Comparison of ENCODE assay signal across 26 cellular contexts in the genomic region with DNA sequence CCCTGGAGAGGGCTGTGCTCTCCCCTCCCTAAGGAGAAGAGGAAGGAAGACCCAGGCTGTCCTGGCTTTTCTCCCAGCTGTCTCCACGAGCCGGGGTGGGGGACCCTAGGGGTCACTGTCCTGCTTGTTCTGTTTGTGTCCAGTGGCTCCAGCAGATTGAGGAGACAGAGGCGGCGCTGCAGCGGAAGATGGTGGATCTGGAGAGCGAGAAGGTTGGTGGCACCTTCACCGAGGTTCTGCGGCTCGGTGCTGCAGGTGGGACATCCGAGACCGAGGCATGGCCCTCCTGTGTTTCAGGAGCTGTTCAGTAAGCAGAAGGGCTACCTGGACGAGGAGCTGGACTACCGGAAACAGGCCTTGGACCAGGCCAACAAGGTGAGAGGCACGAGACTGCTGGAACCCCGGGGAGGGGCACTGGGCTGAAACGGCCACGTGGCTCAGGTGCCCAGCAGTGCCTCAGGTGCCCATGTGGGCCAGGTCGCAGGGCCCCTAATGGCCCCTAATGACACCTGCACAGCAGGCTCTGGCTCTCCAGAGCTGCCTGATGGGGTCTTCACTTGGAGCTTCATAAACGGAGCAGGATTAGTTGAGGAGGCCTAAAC. TPM values are rescaled to one million over a fixed set of nuclear protein-coding genes. Genes with fewer than 3 reads are reported as not detected.
DNase-seq lines count a peak whose midpoint lies in the region; ATAC-seq, FAIRE-seq and TF ChIP-seq lines count a peak whose summit lies in the region.
"Had no signal": no experiment of that assay in that cellular context is flagged by ENCODE, and none has a peak within 500 bp of the region (broad histone marks: within the 10 kb centered on the region; RNA-seq: fewer than 3 reads in every experiment).

No MANE protein-coding gene starts in this region.

- H3K27ac Mint-ChIP-seq in natural killer cell treated with Interleukin-12 subunit alpha and Interleukin-12 subunit beta and Interleukin-15 and Interleukin-18, amount 100 ng/mL, for 72 hours = no peak overlapping the region
- no peak overlapping the region for H3K27ac Mint-ChIP-seq in natural killer cell
- H3K27ac Mint-ChIP-seq: CD14-positive monocyte; CD4-positive, alpha-beta T cell; CD8-positive, alpha-beta memory T cell; H9 had no signal

- no peak for ATAC-seq in Right ventricle myocardium inferior
- ATAC-seq in left cardiac atrium = no peak
- no peak for ATAC-seq in natural killer cell treated with Interleukin-12 subunit alpha and Interleukin-12 subunit beta and Interleukin-15 and Interleukin-18, amount 100 ng/mL, for 72 hours
- ATAC-seq in natural killer cell = no peak
- ATAC-seq: GM12878, HCT116 had no signal

- TF ChIP-seq CTCF in natural killer cell (IDR thresholded peaks at IDR 0.05) (no peak), kidney (IDR thresholded peaks at IDR 0.05; ENCODE audit: borderline replicate concordance, extremely low read depth, insufficient read depth) (no peak), spleen (IDR thresholded peaks at IDR 0.05 in 8 of 11, conservative IDR thresholded peaks at IDR 0.05 in 3 of 11) (no peak), OCI-LY7 (conservative IDR thresholded peaks at IDR 0.05; ENCODE audit: low read length) (no peak), PC-9 (conservative IDR thresholded peaks at IDR 0.05) (no peak)

- H3K27ac ChIP-seq in kidney (ENCODE audit: low read depth in 2 of 2, low read length in 2 of 2) (no peak overlapping the region), spleen (no peak overlapping the region), OCI-LY7 (ENCODE audit: low read depth, low read length, poor library complexity, severe bottlenecking) (no peak overlapping the region), PC-9 (no peak overlapping the region)
- H3K27ac ChIP-seq: 22Rv1; BLaER1 treated with 17β-estradiol and CSF1 and Interleukin-3, amounts not matched to agents 10 nM and 100 nM; GM23248 had no signal

- no peak overlapping the region for H3K4me2 ChIP-seq in OCI-LY7 (ENCODE audit: low read length)
- H3K4me2 ChIP-seq in PC-9 = no peak overlapping the region

- no peaks in the 10 kb centered on the region for H3K79me2 ChIP-seq in OCI-LY7 (ENCODE audit: insufficient read depth, low read depth, low read length)
- no peaks in the 10 kb centered on the region for H3K79me2 ChIP-seq in PC-9 (ENCODE audit: low read depth)

- H3K4me3 Mint-ChIP-seq in natural killer cell treated with Interleukin-12 subunit alpha and Interleukin-12 subunit beta and Interleukin-15 and Interleukin-18, amount 100 ng/mL, for 72 hours = no peak overlapping the region
- H3K4me3 Mint-ChIP-seq in natural killer cell = no peak overlapping the region
- H3K4me3 Mint-ChIP-seq: CD14-positive monocyte; CD4-positive, alpha-beta T cell; CD8-positive, alpha-beta memory T cell; H9 had no signal

- H3K4me1 Mint-ChIP-seq in natural killer cell treated with Interleukin-12 subunit alpha and Interleukin-12 subunit beta and Interleukin-15 and Interleukin-18, amount 100 ng/mL, for 72 hours (ENCODE audit: low read depth in 2 of 2) = peaks cover 0 to 7% of the 10 kb centered on the region in 2 donors
- peaks cover 0 to 6% of the 10 kb centered on the region in 2 donors for H3K4me1 Mint-ChIP-seq in natural killer cell
- H3K4me1 Mint-ChIP-seq: CD14-positive monocyte, H9 had no signal

- H2AFZ ChIP-seq in OCI-LY7 (ENCODE audit: low read length) (no peak overlapping the region), PC-9 (no peak overlapping the region)
- H2AFZ ChIP-seq: GM23248 had no signal

- H3K27me3 Mint-ChIP-seq in natural killer cell treated with Interleukin-12 subunit alpha and Interleukin-12 subunit beta and Interleukin-15 and Interleukin-18, amount 100 ng/mL, for 72 hours = no peaks in the 10 kb centered on the region
- H3K27me3 Mint-ChIP-seq in natural killer cell (ENCODE audit: low read depth in 2 of 2) = no peaks in the 10 kb centered on the region
- H3K27me3 Mint-ChIP-seq: CD4-positive, alpha-beta T cell; CD8-positive, alpha-beta memory T cell had no signal

- H4K20me1 ChIP-seq in OCI-LY7 (ENCODE audit: insufficient read depth, low read length) = no peaks in the 10 kb centered on the region
- no peaks in the 10 kb centered on the region for H4K20me1 ChIP-seq in PC-9 (ENCODE audit: insufficient read depth)

- no peaks in the 10 kb centered on the region for H3K9me3 Mint-ChIP-seq in natural killer cell treated with Interleukin-12 subunit alpha and Interleukin-12 subunit beta and Interleukin-15 and Interleukin-18, amount 100 ng/mL, for 72 hours
- no peaks in the 10 kb centered on the region for H3K9me3 Mint-ChIP-seq in natural killer cell
- H3K9me3 Mint-ChIP-seq: CD4-positive, alpha-beta T cell; H9 had no signal

- H3K9ac ChIP-seq in kidney (ENCODE audit: low read length in 2 of 2) = no peak overlapping the region
- H3K9ac ChIP-seq: BLaER1 treated with 17β-estradiol and CSF1 and Interleukin-3, amounts not matched to agents 10 nM and 100 nM; GM23248 had no signal

- DNase-seq in Right ventricle myocardium inferior (ENCODE audit: missing footprints) (peak; percentile 44), left cardiac atrium (no peak), natural killer cell (no peak), kidney (peak; percentile 58), spleen (peak; percentile 71), OCI-LY7 (ENCODE audit: low spot score) (no peak), PC-9 (no peak)
- peak; percentile 51 for DNase-seq in natural killer cell treated with Interleukin-12 subunit alpha and Interleukin-12 subunit beta and Interleukin-15 and Interleukin-18, amount 100 ng/mL, for 72 hours (ENCODE audit: low spot score)
- DNase-seq: AML-193; BE2C; CD4-positive, alpha-beta T cell; CD8-positive, alpha-beta memory T cell; DMS 273 treated with DMSO at 0.1 percent for 48 hours; DMS79; EL; GDM1; GM23248; H9 had no signal

- FAIRE-seq in kidney (lab: Jason Lieb, UNC) = no peak
- FAIRE-seq: A204.1, D721Med, GM12878, GM19239 had no signal

- H3K27me3 ChIP-seq in spleen (replicated peaks in 1 of 7) (no peaks in the 10 kb centered on the region), PC-9 (ENCODE audit: insufficient read depth, low read depth) (no peaks in the 10 kb centered on the region)
- H3K27me3 ChIP-seq: BE2C; BLaER1 treated with 17β-estradiol and CSF1 and Interleukin-3, amounts not matched to agents 10 nM and 100 nM had no signal

- 0 out of 2 replicates have a peak, but pooled peaks cover 3% of the 10 kb centered on the region for H3F3A ChIP-seq in PC-9 (ENCODE audit: insufficient read depth, low read depth)

- no peaks in the 10 kb centered on the region for H3K4me1 ChIP-seq in kidney (ENCODE audit: control insufficient read depth in 1 of 2, insufficient read depth in 1 of 2, low read depth in 1 of 2, low read length in 2 of 2)
- no peaks in the 10 kb centered on the region for H3K4me1 ChIP-seq in spleen
- peaks cover 5% of the 10 kb centered on the region for H3K4me1 ChIP-seq in OCI-LY7 (ENCODE audit: insufficient read depth, low read length, poor library complexity, severe bottlenecking)
- H3K4me1 ChIP-seq in PC-9 (replicated peaks; ENCODE audit: insufficient read depth) = no peaks in the 10 kb centered on the region
- H3K4me1 ChIP-seq: BE2C had no signal

- H3K9me2 ChIP-seq in OCI-LY7 (ENCODE audit: insufficient read depth, low read length) (no peaks in the 10 kb centered on the region), PC-9 (ENCODE audit: insufficient read depth) (no peaks in the 10 kb centered on the region)

- CTCF ChIA-PET in OCI-LY7 (lab: Charles Lee; ENCODE audit: unreplicated experiment) (no interaction called here), PC-9 (lab: Charles Lee) (no interaction called here)

- H3K9me3 ChIP-seq in kidney (ENCODE audit: control insufficient read depth in 1 of 2, low read length in 2 of 2) (no peaks in the 10 kb centered on the region), spleen (no peaks in the 10 kb centered on the region), OCI-LY7 (ENCODE audit: low read length) (no peaks in the 10 kb centered on the region), PC-9 (ENCODE audit: insufficient read depth, low read depth) (no peaks in the 10 kb centered on the region)
- H3K9me3 ChIP-seq: BE2C; BLaER1 treated with 17β-estradiol and CSF1 and Interleukin-3, amounts not matched to agents 10 nM and 100 nM had no signal

- H3K4me3 ChIP-seq in kidney (ENCODE audit: low read length in 2 of 2) (no peak overlapping the region), spleen (no peak overlapping the region), OCI-LY7 (ENCODE audit: low read depth, low read length, poor library complexity, severe bottlenecking) (no peak overlapping the region), PC-9 (no peak overlapping the region)
- H3K4me3 ChIP-seq: BLaER1 treated with 17β-estradiol and CSF1 and Interleukin-3, amounts not matched to agents 10 nM and 100 nM; GM12878; GM23248 had no signal

- H3K36me3 ChIP-seq in kidney (ENCODE audit: control insufficient read depth in 1 of 2, insufficient read depth in 2 of 2, low read length in 2 of 2) (no peaks in the 10 kb centered on the region), spleen (no peaks in the 10 kb centered on the region), OCI-LY7 (ENCODE audit: insufficient read depth, low read length) (no peaks in the 10 kb centered on the region), PC-9 (ENCODE audit: low read depth) (no peaks in the 10 kb centered on the region)
- H3K36me3 ChIP-seq: BE2C; BLaER1 treated with 17β-estradiol and CSF1 and Interleukin-3, amounts not matched to agents 10 nM and 100 nM had no signal

- no peaks in the 10 kb centered on the region for H3K36me3 Mint-ChIP-seq in natural killer cell treated with Interleukin-12 subunit alpha and Interleukin-12 subunit beta and Interleukin-15 and Interleukin-18, amount 100 ng/mL, for 72 hours
- no peaks in the 10 kb centered on the region for H3K36me3 Mint-ChIP-seq in natural killer cell
- H3K36me3 Mint-ChIP-seq: CD14-positive monocyte; CD8-positive, alpha-beta memory T cell had no signal

- intact Hi-C loops in Right ventricle myocardium inferior (cut with DNase I) (no loop called here), left cardiac atrium (cut with DNase I) (no loop called here), natural killer cell (cut with micrococcal nuclease) (no loop called here), kidney (cut with DNase I) (no loop called here), spleen (cut with DNase I; ENCODE audit: low total_unique reads) (no loop called here), OCI-LY7 (cut with micrococcal nuclease; ENCODE audit: unreplicated experiment) (loop anchor here (10.0 kb wide), 1 partner anchor 249 kb away; the partner anchor contains the start of gene PPP2R2D), PC-9 (cut with micrococcal nuclease; ENCODE audit: unreplicated experiment) (no loop called here)

- WGBS in spleen, 5 donors = 73 to 89% (median 84%) methylated on average over 12 to 19 of the region's 19 CpGs

- POLR2A ChIA-PET in OCI-LY7 (lab: Charles Lee) (interaction anchor here (0.6 to 1.3 kb wide), 2 partner anchors 92 to 140 kb away, joined by 3 to 5 read pairs; no protein-coding TSS in a partner anchor), PC-9 (lab: Charles Lee; ENCODE audit: unreplicated experiment) (no interaction called here)

- BruUV-seq in OCI-LY7 (replicated peaks; lab: Mats Ljungman, UMichigan) (no TSS peak), PC-9 (replicated peaks; lab: Mats Ljungman, UMichigan) (no TSS peak)

- no peak for TF ChIP-seq POLR2A in spleen (IDR thresholded peaks at IDR 0.05)

RNA-seq across cellular contexts. Expression of gene DPYSL4, which starts 33.0 kb away (rescaled TPM):
- total RNA-seq in Right ventricle myocardium inferior (24.9 TPM), left cardiac atrium (1 to 10 TPM; 1.4 to 9.9 TPM), natural killer cell (1 to 10 TPM in 2 of 3 donors, under 1 TPM in 1; 0.40 to 1.3 (median 1.0) TPM), kidney (0.60 TPM), spleen (1 to 10 TPM in 4 of 7 donors, under 1 TPM in 2, not detected in 1; 0.85 to 6.0 (median 1.6) TPM), OCI-LY7 (2022) (not detected in 2 replicates), PC-9 (2021) (2.8 and 4.8 TPM in 2 replicates)
- total RNA-seq in natural killer cell treated with Interleukin-12 subunit alpha and Interleukin-12 subunit beta and Interleukin-15 and Interleukin-18, amount 100 ng/mL, for 72 hours = 10 to 100 TPM in 1 of 2 donors, 1 to 10 TPM in 1; 6.5 to 19.2 TPM
- polyA plus RNA-seq in kidney (ENCODE audit: insufficient read depth, low read depth, low replicate concordance) (not detected), spleen (1 to 10 TPM in 1 of 3 donors, under 1 TPM in 2; 0.55 to 1.0 (median 0.96) TPM)
- total RNA-seq in OCI-LY7 (2014; rRNA removed; shearing (Covaris generic)) = not detected in 2 replicates
- polyA plus RNA-seq: CD14-positive monocyte; CD8-positive, alpha-beta memory T cell had no signal

Comparison
In these comparisons a context has a peak if more than half of its experiments do, and no peak if none do; other contexts are left out.
1. DNase-seq: peak in Right ventricle myocardium inferior (single experiment), natural killer cell treated with Interleukin-12 subunit alpha and Interleukin-12 subunit beta and Interleukin-15 and Interleukin-18, amount 100 ng/mL, for 72 hours (single experiment), kidney (single experiment) and spleen (single experiment); none in left cardiac atrium (single experiment), natural killer cell (single experiment), OCI-LY7 (single experiment) and PC-9 (0 of 2).